In genomic region chr22:37827056-37827455, GRCh38 we compare ENCODE assay signal across 19 cellular contexts. TPM values are rescaled to one million over a fixed set of nuclear protein-coding genes. Genes with fewer than 3 reads are reported as not detected.
DNase-seq lines count a peak whose midpoint lies in the region; ATAC-seq and TF ChIP-seq lines count a peak whose summit lies in the region.
"Had no signal": no experiment of that assay in that cellular context is flagged by ENCODE, and none has a peak within 500 bp of the region (broad histone marks: within the 10 kb centered on the region; RNA-seq: fewer than 3 reads in every experiment).

No MANE protein-coding gene starts in this region.

- H3K27ac Mint-ChIP-seq in stimulated activated naive B cell treated with anti-CD40 and anti-IgM and Interleukin-4, amounts not matched to agents 10 μg/mL and 1 μg/mL and 100 μg/mL, for 72 hours, result peak overlapping the region; percentile 21
- H3K27ac Mint-ChIP-seq: activated naive CD8-positive, alpha-beta T cell treated with anti-CD3 and anti-CD28 coated beads for 36 hours; dendritic cell treated with granulocyte-macrophage colony-stimulating factor and Interleukin-4, amounts not matched to agents 40 ng/mL and 50 ng/mL, for 4 days; mesothelial cell of epicardium; progenitor cell of endocrine pancreas had no signal

- peaks cover 0 to 8% (median 2%) of the 10 kb centered on the region in 4 donors for H3K27me3 ChIP-seq in upper lobe of left lung

- H3K36me3 Mint-ChIP-seq in stimulated activated naive B cell treated with anti-CD40 and anti-IgM and Interleukin-4, amounts not matched to agents 10 μg/mL and 1 μg/mL and 100 μg/mL, for 72 hours, result peaks cover 17 to 24% of the 10 kb centered on the region in 2 donors

- peaks cover 3 to 14% (median 6%) of the 10 kb centered on the region in 4 donors for H3K4me1 ChIP-seq in upper lobe of left lung

- ATAC-seq in stimulated activated naive B cell treated with anti-CD40 and anti-IgM and Interleukin-4, amounts not matched to agents 10 μg/mL and 1 μg/mL and 100 μg/mL, for 72 hours (replicated peaks), result no peak
- no peak for ATAC-seq in HG03354 (IDR thresholded peaks at IDR 0.05; ENCODE audit: poor library complexity, severe bottlenecking, unreplicated experiment)
- ATAC-seq in upper lobe of left lung (ENCODE audit: low FRiP score in 2 of 2), result no peak
- ATAC-seq: PC-3 had no signal

- TF ChIP-seq EP300 in upper lobe of left lung (IDR thresholded peaks at IDR 0.05), result no peak

- TF ChIP-seq CTCF in upper lobe of left lung (IDR thresholded peaks at IDR 0.05), result no peak

- H3K4me3 Mint-ChIP-seq in stimulated activated naive B cell treated with anti-CD40 and anti-IgM and Interleukin-4, amounts not matched to agents 10 μg/mL and 1 μg/mL and 100 μg/mL, for 72 hours, result no peak overlapping the region
- H3K4me3 Mint-ChIP-seq: activated naive CD8-positive, alpha-beta T cell treated with anti-CD3 and anti-CD28 coated beads for 36 hours; dendritic cell treated with granulocyte-macrophage colony-stimulating factor and Interleukin-4, amounts not matched to agents 40 ng/mL and 50 ng/mL, for 4 days; mesothelial cell of epicardium had no signal

- DNase-seq in NCI-H1694 treated with DMSO at 0.1 percent for 48 hours (lab: John Stamatoyannopoulos, UW), result peak; percentile 49
- DNase-seq in caudate nucleus (lab: John Stamatoyannopoulos, UW), result peak in 36 of 61 donors; percentile 10 to 96 (median 30)
- DNase-seq in hypothalamus (lab: John Stamatoyannopoulos, UW), result peak in 35 of 51 donors; percentile 11 to 70 (median 46)
- no peak for DNase-seq in stimulated activated naive B cell treated with anti-CD40 and anti-IgM and Interleukin-4, amounts not matched to agents 10 μg/mL and 1 μg/mL and 100 μg/mL, for 72 hours
- no peak for DNase-seq in activated T-cell treated with anti-CD3 and anti-CD28 coated beads, Interleukin-2, amount 50 U/mL, for 1 hour
- no peak for DNase-seq in upper lobe of left lung
- DNase-seq in activated gamma-delta T cell (lab: John Stamatoyannopoulos, UW), result no peak
- DNase-seq: activated CD4-positive, CD25-positive, alpha-beta regulatory T cell; activated CD8-positive, alpha-beta memory T cell treated with anti-CD3 and anti-CD28 coated beads, Interleukin-2, amount 50 U/mL, for 48 hours; activated naive CD8-positive, alpha-beta T cell treated with anti-CD3 and anti-CD28 coated beads for 36 hours; NCI-H2227 treated with DMSO at 0.1 percent for 48 hours; PC-3; SW 1271 had no signal

- 48 to 59% methylated on average over 9 of the region's 9 CpGs for WGBS in upper lobe of left lung, 2 donors

- TF ChIP-seq POLR2A in upper lobe of left lung (IDR thresholded peaks at IDR 0.05), result no peak

- H3K27ac ChIP-seq in caudate nucleus (ENCODE audit: low read depth, low read length) (no peak overlapping the region), upper lobe of left lung (no peak overlapping the region)
- H3K27ac ChIP-seq: BLaER1 treated with 17β-estradiol and CSF1 and Interleukin-3, amounts not matched to agents 10 nM and 100 nM had no signal

- H3K4me3 ChIP-seq in upper lobe of left lung, result no peak overlapping the region
- H3K4me3 ChIP-seq: BLaER1 treated with 17β-estradiol and CSF1 and Interleukin-3, amounts not matched to agents 10 nM and 100 nM had no signal

- peaks cover 10 to 35% (median 27%) of the 10 kb centered on the region in 4 donors for H3K36me3 ChIP-seq in upper lobe of left lung

- H3K4me1 Mint-ChIP-seq in stimulated activated naive B cell treated with anti-CD40 and anti-IgM and Interleukin-4, amounts not matched to agents 10 μg/mL and 1 μg/mL and 100 μg/mL, for 72 hours, result peaks cover 5% of the 10 kb centered on the region in 2 donors
- H3K4me1 Mint-ChIP-seq: activated naive CD8-positive, alpha-beta T cell treated with anti-CD3 and anti-CD28 coated beads for 36 hours had no signal

- H3K9me3 ChIP-seq in upper lobe of left lung, result no peaks in the 10 kb centered on the region
- H3K9me3 ChIP-seq: BLaER1 treated with 17β-estradiol and CSF1 and Interleukin-3, amounts not matched to agents 10 nM and 100 nM had no signal

- H3K27me3 Mint-ChIP-seq in stimulated activated naive B cell treated with anti-CD40 and anti-IgM and Interleukin-4, amounts not matched to agents 10 μg/mL and 1 μg/mL and 100 μg/mL, for 72 hours, result peaks cover 19 to 31% of the 10 kb centered on the region in 2 donors

- no peaks in the 10 kb centered on the region for H3K9me3 Mint-ChIP-seq in stimulated activated naive B cell treated with anti-CD40 and anti-IgM and Interleukin-4, amounts not matched to agents 10 μg/mL and 1 μg/mL and 100 μg/mL, for 72 hours
- H3K9me3 Mint-ChIP-seq: activated naive CD8-positive, alpha-beta T cell treated with anti-CD3 and anti-CD28 coated beads for 36 hours; dendritic cell treated with granulocyte-macrophage colony-stimulating factor and Interleukin-4, amounts not matched to agents 40 ng/mL and 50 ng/mL, for 4 days; mesothelial cell of epicardium had no signal

RNA-seq across cellular contexts. Expression of gene GALR3, which starts 3.9 kb away (rescaled TPM):
- not detected for total RNA-seq in upper lobe of left lung
- total RNA-seq: activated naive CD8-positive, alpha-beta T cell treated with anti-CD3 and anti-CD28 coated beads for 36 hours; PC-3; urinary bladder had no signal

RNA-seq across cellular contexts. Expression of gene ANKRD54, which starts 17.1 kb away (rescaled TPM):
- total RNA-seq in upper lobe of left lung, result 10 to 100 TPM; 22.4 to 49.2 (median 38.2) TPM

RNA-seq across cellular contexts. Expression of gene GCAT, which starts 19.3 kb away (rescaled TPM):
- 10 to 100 TPM in 2 of 6 donors, 1 to 10 TPM in 4; 2.7 to 16.7 (median 7.5) TPM for total RNA-seq in upper lobe of left lung

RNA-seq across cellular contexts. Expression of gene EIF3L, which starts 22.2 kb away (rescaled TPM):
- 100 to 1,000 TPM; 130 to 418 (median 248) TPM for total RNA-seq in upper lobe of left lung

Comparison
In these comparisons a context has a peak if more than half of its experiments do, and no peak if none do; other contexts are left out.
1. DNase-seq: peak in NCI-H1694 treated with DMSO at 0.1 percent for 48 hours (single experiment), caudate nucleus (36 of 61) and hypothalamus (35 of 51); none in stimulated activated naive B cell treated with anti-CD40 and anti-IgM and Interleukin-4, amounts not matched to agents 10 μg/mL and 1 μg/mL and 100 μg/mL, for 72 hours (single experiment), activated T-cell treated with anti-CD3 and anti-CD28 coated beads, Interleukin-2, amount 50 U/mL, for 1 hour (single experiment), upper lobe of left lung (0 of 2) and activated gamma-delta T cell (single experiment).